ENCODE assay signal across 17 cellular contexts in genomic region chr7:73986158-73986631, GRCh38. TPM values are rescaled to one million over a fixed set of nuclear protein-coding genes. Genes with fewer than 3 reads are reported as not detected.
DNase-seq lines count a peak whose midpoint lies in the region; ATAC-seq and TF ChIP-seq lines count a peak whose summit lies in the region.
"Had no signal": no experiment of that assay in that cellular context is flagged by ENCODE, and none has a peak within 500 bp of the region (broad histone marks: within the 10 kb centered on the region; RNA-seq: fewer than 3 reads in every experiment).

No MANE protein-coding gene starts in this region.

- H3K4me3 ChIP-seq in WERI-Rb-1 (ENCODE audit: low read depth, low read length): peak overlapping the region; percentile 37
- peak overlapping the region in 1 of 2 donors; percentile 10 for H3K4me3 ChIP-seq in gastroesophageal sphincter
- H3K4me3 ChIP-seq in neural progenitor cell: no peak overlapping the region
- H3K4me3 ChIP-seq in tibial nerve: no peak overlapping the region
- H3K4me3 ChIP-seq: MG63 had no signal

- peak; percentile 87 for DNase-seq in WERI-Rb-1
- DNase-seq in neural progenitor cell (ENCODE audit: low spot score): peak; percentile 21
- peak; percentile 38 to 41 for DNase-seq in tibial nerve (ENCODE audit: low spot score in 2 of 2)
- DNase-seq in activated CD4-positive, alpha-beta T cell treated with anti-CD3 and anti-CD28 coated beads for 1 hour: no peak
- no peak for DNase-seq in nephron progenitor cell
- DNase-seq in Calu3: no peak
- DNase-seq: activated naive CD4-positive, alpha-beta T cell treated with anti-CD3 and anti-CD28 coated beads for 36 hours; BE2C; DMS 273 treated with DMSO at 0.1 percent for 48 hours; HFFc6; MG63; NCI-H187 treated with DMSO at 0.1 percent for 48 hours; NCI-H446 treated with DMSO at 0.1 percent for 48 hours; SHP77 treated with DMSO at 0.1 percent for 48 hours had no signal

- no peaks in the 10 kb centered on the region for H3K9me3 ChIP-seq in WERI-Rb-1 (ENCODE audit: severe bottlenecking)
- H3K9me3 ChIP-seq in gastroesophageal sphincter: no peaks in the 10 kb centered on the region
- no peaks in the 10 kb centered on the region for H3K9me3 ChIP-seq in neural progenitor cell (ENCODE audit: low read depth)
- H3K9me3 ChIP-seq in tibial nerve: no peaks in the 10 kb centered on the region
- H3K9me3 ChIP-seq: BE2C, MG63 had no signal

- CTCF ChIA-PET in Calu3 (lab: Charles Lee): no interaction called here

- no peak overlapping the region for H2AFZ ChIP-seq in neural progenitor cell (replicated peaks)

- H3K36me3 ChIP-seq in WERI-Rb-1: no peaks in the 10 kb centered on the region
- no peaks in the 10 kb centered on the region for H3K36me3 ChIP-seq in gastroesophageal sphincter
- H3K36me3 ChIP-seq in neural progenitor cell: no peaks in the 10 kb centered on the region
- H3K36me3 ChIP-seq in tibial nerve: no peaks in the 10 kb centered on the region
- H3K36me3 ChIP-seq: BE2C, MG63 had no signal

- H3K27me3 ChIP-seq in WERI-Rb-1 (ENCODE audit: insufficient read depth, low read depth, severe bottlenecking): no peaks in the 10 kb centered on the region
- no peaks in the 10 kb centered on the region for H3K27me3 ChIP-seq in gastroesophageal sphincter
- H3K27me3 ChIP-seq in neural progenitor cell: no peaks in the 10 kb centered on the region
- H3K27me3 ChIP-seq in tibial nerve: no peaks in the 10 kb centered on the region
- H3K27me3 ChIP-seq: MG63 had no signal

- H3K36me3 Mint-ChIP-seq in neural progenitor cell (no peaks in the 10 kb centered on the region), nephron progenitor cell (ENCODE audit: low read depth) (no peaks in the 10 kb centered on the region), Calu3 (ENCODE audit: insufficient read depth, unreplicated experiment) (no peaks in the 10 kb centered on the region)

- intact Hi-C loops in Calu3 (cut with micrococcal nuclease; ENCODE audit: unreplicated experiment): no loop called here

- H3F3A ChIP-seq in neural progenitor cell (ENCODE audit: low read depth): no peaks in the 10 kb centered on the region

- peaks cover 12% of the 10 kb centered on the region for H3K4me1 Mint-ChIP-seq in neural progenitor cell
- H3K4me1 Mint-ChIP-seq in nephron progenitor cell: peaks cover 11% of the 10 kb centered on the region
- peaks cover 11% of the 10 kb centered on the region for H3K4me1 Mint-ChIP-seq in Calu3 (ENCODE audit: low read depth, unreplicated experiment)

- TF ChIP-seq CTCF in WERI-Rb-1 (IDR thresholded peaks at IDR 0.05; ENCODE audit: low read depth, low read length): no peak
- TF ChIP-seq CTCF in gastroesophageal sphincter (IDR thresholded peaks at IDR 0.05): no peak
- TF ChIP-seq CTCF in neural progenitor cell (IDR thresholded peaks at IDR 0.05): no peak
- no peak for TF ChIP-seq CTCF in tibial nerve (IDR thresholded peaks at IDR 0.05)
- no peak for TF ChIP-seq CTCF in nephron progenitor cell (IDR thresholded peaks at IDR 0.05)
- TF ChIP-seq CTCF in Calu3 (IDR thresholded peaks at IDR 0.05; ENCODE audit: unreplicated experiment): no peak

- H3K4me1 ChIP-seq in gastroesophageal sphincter (peaks cover 0 to 54% (median 18%) of the 10 kb centered on the region in 3 donors), neural progenitor cell (peaks cover 3% of the 10 kb centered on the region), tibial nerve (peaks cover 0 to 40% (median 11%) of the 10 kb centered on the region in 4 donors)
- H3K4me1 ChIP-seq: BE2C had no signal

- peaks cover 5% of the 10 kb centered on the region for H3K27me3 Mint-ChIP-seq in neural progenitor cell (ENCODE audit: insufficient read depth, low read depth)
- H3K27me3 Mint-ChIP-seq in nephron progenitor cell (ENCODE audit: low read depth, poor library complexity): peaks cover 17% of the 10 kb centered on the region
- H3K27me3 Mint-ChIP-seq in Calu3 (ENCODE audit: unreplicated experiment): no peaks in the 10 kb centered on the region

- H3K27ac Mint-ChIP-seq in neural progenitor cell (no peak overlapping the region), nephron progenitor cell (no peak overlapping the region), Calu3 (ENCODE audit: unreplicated experiment) (no peak overlapping the region)
- H3K27ac Mint-ChIP-seq: activated naive CD4-positive, alpha-beta T cell treated with anti-CD3 and anti-CD28 coated beads for 36 hours; HFFc6 had no signal

- 40 to 46% methylated on average over 2 to 10 of the region's 17 CpGs for WGBS in gastroesophageal sphincter (ENCODE audit: low coverage in 1 of 2), 2 donors
- 34 to 55% methylated on average over 15 to 16 of the region's 17 CpGs for WGBS in tibial nerve, 2 donors

- H4K20me1 ChIP-seq in neural progenitor cell (ENCODE audit: low read depth): no peaks in the 10 kb centered on the region

- H3K9ac ChIP-seq in neural progenitor cell: no peak overlapping the region

- peak overlapping the region; percentile 95 for H3K27ac ChIP-seq in WERI-Rb-1
- peak overlapping the region; percentile 35 to 89 (median 85) for H3K27ac ChIP-seq in gastroesophageal sphincter
- no peak overlapping the region for H3K27ac ChIP-seq in neural progenitor cell
- H3K27ac ChIP-seq in tibial nerve: peak overlapping the region in 3 of 4 donors; percentile 28 to 71 (median 68)

- H3K4me3 Mint-ChIP-seq in neural progenitor cell (no peak overlapping the region), nephron progenitor cell (no peak overlapping the region), Calu3 (ENCODE audit: low read depth, unreplicated experiment) (no peak overlapping the region)
- H3K4me3 Mint-ChIP-seq: activated naive CD4-positive, alpha-beta T cell treated with anti-CD3 and anti-CD28 coated beads for 36 hours; HFFc6 had no signal

- no peak for TF ChIP-seq EP300 in gastroesophageal sphincter (IDR thresholded peaks at IDR 0.05)
- peak in 1 of 2 donors; percentile 31 for TF ChIP-seq EP300 in tibial nerve (IDR thresholded peaks at IDR 0.05)

- H3K9me3 Mint-ChIP-seq in neural progenitor cell: no peaks in the 10 kb centered on the region
- H3K9me3 Mint-ChIP-seq in nephron progenitor cell: no peaks in the 10 kb centered on the region
- H3K9me3 Mint-ChIP-seq in Calu3 (ENCODE audit: low read depth, unreplicated experiment): no peaks in the 10 kb centered on the region
- H3K9me3 Mint-ChIP-seq: activated naive CD4-positive, alpha-beta T cell treated with anti-CD3 and anti-CD28 coated beads for 36 hours; HFFc6 had no signal

- no TSS peak for BruUV-seq in Calu3 (replicated peaks; lab: Mats Ljungman, UMichigan)

- peak; percentile 85 for ATAC-seq in gastroesophageal sphincter
- no peak for ATAC-seq in HG02798 (IDR thresholded peaks at IDR 0.05; ENCODE audit: poor library complexity, unreplicated experiment)

- H3K79me2 ChIP-seq in neural progenitor cell (ENCODE audit: low read depth): no peaks in the 10 kb centered on the region

- no peak for TF ChIP-seq POLR2A in gastroesophageal sphincter (IDR thresholded peaks at IDR 0.05)
- no peak for TF ChIP-seq POLR2A in tibial nerve (IDR thresholded peaks at IDR 0.05)

- H3K4me2 ChIP-seq in neural progenitor cell: no peak overlapping the region

RNA-seq across cellular contexts. Expression of gene ELN, which starts 41.8 kb away (rescaled TPM):
- total RNA-seq in gastroesophageal sphincter (100 to 1,000 TPM; 316 to 703 (median 441) TPM), neural progenitor cell (ENCODE audit: low replicate concordance) (0.47 and 1.1 TPM in 2 replicates), tibial nerve (100 to 1,000 TPM in 2 of 4 donors, 10 to 100 TPM in 2; 46.5 to 152 (median 108) TPM), Calu3 (2022) (0.39 and 0.42 TPM in 2 replicates)
- total RNA-seq: T-helper 2 cell treated with Interferon-gamma antibody and Interleukin-4, amounts not matched to agents 100 ng/mL and 5 ng/mL, for 36 hours had no signal

Comparison
In these comparisons a context has a peak if more than half of its experiments do, and no peak if none do; other contexts are left out.
1. DNase-seq: peak in WERI-Rb-1 (single experiment), neural progenitor cell (single experiment) and tibial nerve (2 of 2); none in activated CD4-positive, alpha-beta T cell treated with anti-CD3 and anti-CD28 coated beads for 1 hour (single experiment), nephron progenitor cell (single experiment) and Calu3 (single experiment).
2. RNA of gene ELN, which starts 41.8 kb away (total RNA-seq): 316 to 703 TPM in gastroesophageal sphincter and 46.5 to 152 TPM in tibial nerve; 0.47 to 1.1 TPM in neural progenitor cell and 0.39 to 0.42 TPM in Calu3; every median in the first group is over 10 times any median in the second.